In the genomic region with DNA sequence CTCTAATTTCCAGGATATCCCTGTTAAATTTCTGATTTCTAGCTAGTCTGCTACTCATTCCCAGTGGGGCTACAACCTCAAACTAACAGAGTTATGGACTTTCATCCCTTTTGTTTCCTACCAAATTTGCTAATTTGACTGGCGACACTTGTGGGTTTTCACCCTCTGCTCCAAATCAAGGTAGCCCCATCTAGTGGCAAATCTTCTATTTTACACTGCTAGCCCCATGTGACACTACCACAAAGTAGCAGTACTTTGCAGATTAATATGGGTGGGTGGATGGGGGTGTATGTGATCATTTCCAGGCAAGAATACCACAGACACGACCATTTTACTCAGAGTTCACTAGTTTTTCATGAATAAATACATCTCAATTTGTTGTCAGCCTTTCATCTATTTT, we compare ENCODE assay signal across 9 cellular contexts.
DNase-seq lines count a peak whose midpoint lies in the region; ATAC-seq and TF ChIP-seq lines count a peak whose summit lies in the region.
"Had no signal": no experiment of that assay in that cellular context is flagged by ENCODE, and none has a peak within 500 bp of the region (broad histone marks: within the 10 kb centered on the region; RNA-seq: fewer than 3 reads in every experiment).

No MANE protein-coding gene starts in this region.

- no peaks in the 10 kb centered on the region for H3K27me3 Mint-ChIP-seq in activated CD8-positive, alpha-beta memory T cell treated with anti-CD3 and anti-CD28 coated beads, Interleukin-2, amount 10 ng/mL, durations not matched to agents 7 days and 5 days
- peaks cover 6% of the 10 kb centered on the region for H3K27me3 Mint-ChIP-seq in osteocyte (ENCODE audit: unreplicated experiment)
- H3K27me3 Mint-ChIP-seq: activated naive CD8-positive, alpha-beta T cell had no signal

- H3K36me3 ChIP-seq in HAP-1 (replicated peaks): no peaks in the 10 kb centered on the region
- no peaks in the 10 kb centered on the region for H3K36me3 ChIP-seq in adipocyte (ENCODE audit: control insufficient read depth, insufficient read depth, low read length, severe bottlenecking)

- TF ChIP-seq CTCF in osteocyte (IDR thresholded peaks at IDR 0.05): peak; percentile 36

- no peak overlapping the region for H3K9ac ChIP-seq in adipocyte (ENCODE audit: low read length)

- H3K27me3 ChIP-seq in HAP-1 (ENCODE audit: low read depth) (no peaks in the 10 kb centered on the region), adipocyte (replicated peaks; ENCODE audit: control insufficient read depth, insufficient read depth, low read length) (no peaks in the 10 kb centered on the region)

- peak; percentile 58 for ATAC-seq in activated CD8-positive, alpha-beta memory T cell treated with anti-CD3 and anti-CD28 coated beads, Interleukin-2, amount 10 ng/mL, durations not matched to agents 7 days and 5 days

- CTCF ChIA-PET in activated CD8-positive, alpha-beta memory T cell treated with anti-CD3 and anti-CD28 coated beads, Interleukin-2, amount 10 ng/mL, durations not matched to agents 7 days and 5 days (lab: Charles Lee): interaction anchor here (0.9 kb wide), 1 partner anchor 83 kb away, joined by 3 read pairs; no protein-coding TSS in a partner anchor

- H3K9me3 ChIP-seq in HAP-1: no peaks in the 10 kb centered on the region
- H3K9me3 ChIP-seq in adipocyte (ENCODE audit: control insufficient read depth, low read length): no peaks in the 10 kb centered on the region

- no peak overlapping the region for H3K4me3 Mint-ChIP-seq in activated CD8-positive, alpha-beta memory T cell treated with anti-CD3 and anti-CD28 coated beads, Interleukin-2, amount 10 ng/mL, durations not matched to agents 7 days and 5 days
- H3K4me3 Mint-ChIP-seq in osteocyte (ENCODE audit: unreplicated experiment): no peak overlapping the region
- H3K4me3 Mint-ChIP-seq: activated naive CD8-positive, alpha-beta T cell had no signal

- H3K9me3 Mint-ChIP-seq in activated CD8-positive, alpha-beta memory T cell treated with anti-CD3 and anti-CD28 coated beads, Interleukin-2, amount 10 ng/mL, durations not matched to agents 7 days and 5 days (ENCODE audit: low read depth): no peaks in the 10 kb centered on the region
- H3K9me3 Mint-ChIP-seq in osteocyte (ENCODE audit: unreplicated experiment): peaks cover 6% of the 10 kb centered on the region

- no peaks in the 10 kb centered on the region for H3K4me1 Mint-ChIP-seq in activated CD8-positive, alpha-beta memory T cell treated with anti-CD3 and anti-CD28 coated beads, Interleukin-2, amount 10 ng/mL, durations not matched to agents 7 days and 5 days
- no peaks in the 10 kb centered on the region for H3K4me1 Mint-ChIP-seq in osteocyte (ENCODE audit: unreplicated experiment)

- no peak for DNase-seq in activated CD8-positive, alpha-beta memory T cell treated with anti-CD3 and anti-CD28 coated beads, Interleukin-2, amount 10 ng/mL, durations not matched to agents 7 days and 5 days
- DNase-seq in activated CD8-positive, alpha-beta memory T cell treated with anti-CD3 and anti-CD28 coated beads for 24 hours: no peak
- DNase-seq in HAP-1 (ENCODE audit: low spot score in 2 of 2) (peak; percentile 7 to 25), MV-4-11 (lab: John Stamatoyannopoulos, UW) (peak; percentile 7), adipocyte (ENCODE audit: low read depth) (peak; percentile 15), osteocyte (ENCODE audit: extremely low spot score, unreplicated experiment) (no peak), NCI-H1930 (lab: John Stamatoyannopoulos, UW) (no peak)
- DNase-seq in activated CD4-positive, CD25-positive, alpha-beta regulatory T cell (lab: John Stamatoyannopoulos, UW): no peak

- no peaks in the 10 kb centered on the region for H3K36me3 Mint-ChIP-seq in activated CD8-positive, alpha-beta memory T cell treated with anti-CD3 and anti-CD28 coated beads, Interleukin-2, amount 10 ng/mL, durations not matched to agents 7 days and 5 days
- H3K36me3 Mint-ChIP-seq in osteocyte (ENCODE audit: unreplicated experiment): no peaks in the 10 kb centered on the region

- H3K4me3 ChIP-seq in HAP-1: no peak overlapping the region
- no peak overlapping the region for H3K4me3 ChIP-seq in adipocyte (ENCODE audit: low read length)

- in situ Hi-C loops in HAP-1 (cut with MboI; ENCODE audit: low sequenced_read_pairs): no loop called here

- no peak overlapping the region for H3K27ac Mint-ChIP-seq in activated CD8-positive, alpha-beta memory T cell treated with anti-CD3 and anti-CD28 coated beads, Interleukin-2, amount 10 ng/mL, durations not matched to agents 7 days and 5 days
- H3K27ac Mint-ChIP-seq in osteocyte (ENCODE audit: unreplicated experiment): no peak overlapping the region
- H3K27ac Mint-ChIP-seq: activated naive CD8-positive, alpha-beta T cell had no signal

- H3K4me1 ChIP-seq in HAP-1 (no peaks in the 10 kb centered on the region), adipocyte (ENCODE audit: control insufficient read depth, insufficient read depth, low read length) (no peaks in the 10 kb centered on the region)

Comparison
In these comparisons a context has a peak if more than half of its experiments do, and no peak if none do; other contexts are left out.
1. DNase-seq: peak in HAP-1 (2 of 2), MV-4-11 (single experiment) and adipocyte (single experiment); none in activated CD8-positive, alpha-beta memory T cell treated with anti-CD3 and anti-CD28 coated beads, Interleukin-2, amount 10 ng/mL, durations not matched to agents 7 days and 5 days (single experiment), activated CD8-positive, alpha-beta memory T cell treated with anti-CD3 and anti-CD28 coated beads for 24 hours (single experiment), osteocyte (single experiment), NCI-H1930 (0 of 2) and activated CD4-positive, CD25-positive, alpha-beta regulatory T cell (0 of 4).